Comparison of ENCODE assay signal across 25 cellular contexts in genomic region chr16:6888536-6888935, GRCh38.
"Had no signal": no experiment of that assay in that cellular context is flagged by ENCODE, and none has a peak within 500 bp of the region (broad histone marks: within the 10 kb centered on the region; RNA-seq: fewer than 3 reads in every experiment).

No MANE protein-coding gene starts in this region.

- H3K27ac ChIP-seq: RWPE1, SJCRH30, WERI-Rb-1 had no signal

- H3K4me1 ChIP-seq: SJCRH30 had no signal

- H3K36me3 ChIP-seq: SJCRH30, WERI-Rb-1 had no signal

- H3K4me1 Mint-ChIP-seq: activated CD4-positive, alpha-beta memory T cell treated with anti-CD3 and anti-CD28 coated beads, Interleukin-2, amount 10 ng/mL, durations not matched to agents 7 days and 5 days; activated CD4-positive, alpha-beta T cell treated with anti-CD3 and anti-CD28 coated beads for 36 hours; activated naive CD8-positive, alpha-beta T cell treated with anti-CD3 and anti-CD28 coated beads for 36 hours; activated T-helper 17 cell treated with anti-CD3 and anti-CD28 coated beads, Interleukin-2, amount 50 U/mL, for 72 hours had no signal

- H3K27me3 ChIP-seq: SJCRH30 had no signal

- H3K36me3 Mint-ChIP-seq: activated naive CD8-positive, alpha-beta T cell treated with anti-CD3 and anti-CD28 coated beads for 36 hours had no signal

- H3K9me3 ChIP-seq: SJCRH30, SK-N-SH had no signal

- H3K27me3 Mint-ChIP-seq: activated CD4-positive, alpha-beta memory T cell treated with anti-CD3 and anti-CD28 coated beads, Interleukin-2, amount 10 ng/mL, durations not matched to agents 7 days and 5 days; activated CD4-positive, alpha-beta T cell treated with anti-CD3 and anti-CD28 coated beads for 36 hours; activated T-helper 17 cell treated with anti-CD3 and anti-CD28 coated beads, Interleukin-2, amount 50 U/mL, for 72 hours had no signal

- H3K27ac Mint-ChIP-seq: activated CD4-positive, alpha-beta memory T cell treated with anti-CD3 and anti-CD28 coated beads, Interleukin-2, amount 10 ng/mL, durations not matched to agents 7 days and 5 days; activated CD4-positive, alpha-beta T cell treated with anti-CD3 and anti-CD28 coated beads for 36 hours; activated naive CD4-positive, alpha-beta T cell treated with anti-CD3 and anti-CD28 coated beads for 36 hours; activated naive CD8-positive, alpha-beta T cell treated with anti-CD3 and anti-CD28 coated beads for 36 hours; activated T-helper 17 cell treated with anti-CD3 and anti-CD28 coated beads, Interleukin-2, amount 50 U/mL, for 72 hours had no signal

- H3K9me3 Mint-ChIP-seq: activated naive CD8-positive, alpha-beta T cell treated with anti-CD3 and anti-CD28 coated beads for 36 hours had no signal

- ATAC-seq: activated CD4-positive, alpha-beta T cell treated with anti-CD3 and anti-CD28 coated beads for 36 hours; activated T-helper 17 cell treated with anti-CD3 and anti-CD28 coated beads, Interleukin-2, amount 50 U/mL, for 72 hours had no signal

- H3K4me3 Mint-ChIP-seq: activated CD4-positive, alpha-beta memory T cell treated with anti-CD3 and anti-CD28 coated beads, Interleukin-2, amount 10 ng/mL, durations not matched to agents 7 days and 5 days; activated CD4-positive, alpha-beta T cell treated with anti-CD3 and anti-CD28 coated beads for 36 hours; activated naive CD4-positive, alpha-beta T cell treated with anti-CD3 and anti-CD28 coated beads for 36 hours; activated naive CD8-positive, alpha-beta T cell treated with anti-CD3 and anti-CD28 coated beads for 36 hours; activated T-helper 17 cell treated with anti-CD3 and anti-CD28 coated beads, Interleukin-2, amount 50 U/mL, for 72 hours had no signal

- DNase-seq: activated CD4-positive, alpha-beta memory T cell treated with anti-CD3 and anti-CD28 coated beads, Interleukin-2, amount 10 ng/mL, durations not matched to agents 7 days and 5 days; activated CD4-positive, alpha-beta T cell treated with anti-CD3 and anti-CD28 coated beads for 36 hours; activated CD4-positive, alpha-beta T cell treated with anti-CD3 and anti-CD28 coated beads, Interleukin-2, amount 50 U/mL, for 1 hour; activated gamma-delta T cell; activated naive CD4-positive, alpha-beta T cell treated with anti-CD3 and anti-CD28 coated beads for 36 hours; activated naive CD8-positive, alpha-beta T cell treated with anti-CD3 and anti-CD28 coated beads for 36 hours; activated T-cell treated with anti-CD3 and anti-CD28 coated beads for 4 hours; activated T-cell treated with anti-CD3 and anti-CD28 coated beads, Interleukin-2, amount 50 U/mL, for 48 hours; caudate nucleus; KG1; MV-4-11; NCI-H1092 treated with DMSO at 0.1 percent for 48 hours; NCI-H1417 treated with DMSO at 0.1 percent for 48 hours; NCI-H1694 treated with DMSO at 0.1 percent for 48 hours; NCI-H2029 treated with DMSO at 0.1 percent for 48 hours; NCI-H345; NCI-H510A; NCI-H526 treated with DMSO at 0.1 percent for 48 hours; Right ventricle myocardium superior; SJCRH30; SK-N-SH; T-helper 1 cell; WERI-Rb-1 had no signal

- H3K4me3 ChIP-seq: SJCRH30 had no signal
